2 cellular contexts compared by ENCODE assay signal in the genomic region with DNA sequence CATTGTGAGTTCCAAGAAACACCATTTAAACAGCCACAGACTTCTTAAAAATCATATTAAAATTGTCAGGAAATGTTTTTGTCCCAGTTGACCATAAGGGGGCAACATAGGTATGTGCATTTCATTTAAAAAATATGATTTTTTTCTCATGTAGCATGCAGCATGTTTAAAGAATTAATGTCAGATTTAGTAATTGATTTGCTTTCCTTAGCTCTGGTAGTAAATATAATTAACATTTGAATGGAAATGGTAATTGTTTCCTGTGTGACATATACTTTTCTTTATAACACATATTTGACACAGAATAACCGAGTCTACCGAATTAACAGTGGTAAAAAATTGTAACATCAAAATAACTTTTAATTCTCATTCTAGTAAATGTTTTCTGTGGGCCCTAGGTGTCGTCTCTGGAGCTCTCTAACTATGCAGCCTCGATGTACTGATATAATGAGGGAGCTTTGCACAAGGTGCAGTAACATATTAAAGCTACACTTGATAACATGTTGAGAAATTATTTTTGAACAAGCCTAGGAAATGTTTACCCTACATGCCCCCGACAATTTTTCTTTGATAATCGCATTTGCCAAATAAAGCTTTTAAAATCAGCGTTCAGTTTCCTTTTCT.
TF ChIP-seq lines count a peak whose summit lies in the region.

No MANE protein-coding gene starts in this region.

TF ChIP-seq in HEK293, 187 proteins besides CTCF, POLR2A, EP300 and RAD21:
- peak; percentile 60 for TF ChIP-seq ZNF654 (tag by site-specific recombination; IDR thresholded peaks at IDR 0.05; ENCODE audit: low read depth)
- TF ChIP-seq, protein P1, sequence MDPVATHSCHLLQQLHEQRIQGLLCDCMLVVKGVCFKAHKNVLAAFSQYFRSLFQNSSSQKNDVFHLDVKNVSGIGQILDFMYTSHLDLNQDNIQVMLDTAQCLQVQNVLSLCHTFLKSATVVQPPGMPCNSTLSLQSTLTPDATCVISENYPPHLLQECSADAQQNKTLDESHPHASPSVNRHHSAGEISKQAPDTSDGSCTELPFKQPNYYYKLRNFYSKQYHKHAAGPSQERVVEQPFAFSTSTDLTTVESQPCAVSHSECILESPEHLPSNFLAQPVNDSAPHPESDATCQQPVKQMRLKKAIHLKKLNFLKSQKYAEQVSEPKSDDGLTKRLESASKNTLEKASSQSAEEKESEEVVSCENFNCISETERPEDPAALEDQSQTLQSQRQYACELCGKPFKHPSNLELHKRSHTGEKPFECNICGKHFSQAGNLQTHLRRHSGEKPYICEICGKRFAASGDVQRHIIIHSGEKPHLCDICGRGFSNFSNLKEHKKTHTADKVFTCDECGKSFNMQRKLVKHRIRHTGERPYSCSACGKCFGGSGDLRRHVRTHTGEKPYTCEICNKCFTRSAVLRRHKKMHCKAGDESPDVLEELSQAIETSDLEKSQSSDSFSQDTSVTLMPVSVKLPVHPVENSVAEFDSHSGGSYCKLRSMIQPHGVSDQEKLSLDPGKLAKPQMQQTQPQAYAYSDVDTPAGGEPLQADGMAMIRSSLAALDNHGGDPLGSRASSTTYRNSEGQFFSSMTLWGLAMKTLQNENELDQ (tag by site-specific recombination; IDR thresholded peaks at IDR 0.05; ENCODE audit: low read depth): no peak

TF ChIP-seq in HepG2, 621 proteins besides CTCF, POLR2A, EP300 and RAD21:
- TF ChIP-seq ZNF790 (CRISPR knock-in tag; IDR thresholded peaks at IDR 0.05; ENCODE audit: borderline replicate concordance): no peak
- TF ChIP-seq SMC3 (IDR thresholded peaks at IDR 0.05; ENCODE audit: low read length): peak; percentile 57
- no peak for TF ChIP-seq ZSCAN30 (CRISPR knock-in tag; IDR thresholded peaks at IDR 0.05)
- TF ChIP-seq NFE2L1 (CRISPR knock-in tag; IDR thresholded peaks at IDR 0.05; ENCODE audit: borderline replicate concordance): no peak
- peak; percentile 82 for TF ChIP-seq STAG1 (CRISPR knock-in tag; IDR thresholded peaks at IDR 0.05)
- no peak for TF ChIP-seq MYC (CRISPR knock-in tag; IDR thresholded peaks at IDR 0.05; ENCODE audit: borderline replicate concordance)
